In the genomic region with DNA sequence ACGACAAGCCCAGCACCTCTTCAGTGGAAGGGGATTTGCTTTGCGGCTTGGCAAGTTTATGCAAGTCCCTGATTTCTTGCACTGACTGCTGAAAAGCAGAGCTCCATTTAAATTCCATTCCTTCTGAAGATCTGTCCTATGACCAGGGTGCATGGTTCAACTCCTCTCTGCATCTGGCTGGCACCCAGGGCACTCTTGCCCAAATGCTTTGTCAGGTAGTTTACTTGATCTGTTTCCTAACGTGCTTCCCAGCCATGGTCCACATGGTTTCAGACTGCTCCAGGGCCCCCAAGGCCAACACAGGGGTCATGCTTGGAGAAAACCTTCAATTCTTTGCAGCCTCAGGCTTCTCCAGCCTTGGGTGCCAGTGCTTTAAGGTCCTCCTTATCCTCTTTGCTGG, we compare ENCODE assay signal across 27 cellular contexts. TPM values are rescaled to one million over a fixed set of nuclear protein-coding genes. Genes with fewer than 3 reads are reported as not detected.
"Had no signal": no experiment of that assay in that cellular context is flagged by ENCODE, and none has a peak within 500 bp of the region (broad histone marks: within the 10 kb centered on the region; RNA-seq: fewer than 3 reads in every experiment).

No MANE protein-coding gene starts in this region.

- H3K27ac ChIP-seq: brain microvascular endothelial cell, SK-N-MC, WERI-Rb-1 had no signal

- H3K9me3 ChIP-seq: SJCRH30 had no signal

- H3K27me3 ChIP-seq: brain microvascular endothelial cell, SJCRH30 had no signal

- DNase-seq: activated CD4-positive, alpha-beta T cell treated with anti-CD3 and anti-CD28 coated beads, Interleukin-2, amount 10 ng/mL, durations not matched to agents 24 days and 14 days; activated CD4-positive, alpha-beta T cell treated with anti-CD3 and anti-CD28 coated beads, Interleukin-2, amount 50 U/mL, for 4 hours; activated CD8-positive, alpha-beta T cell treated with anti-CD3 and anti-CD28 coated beads, Interleukin-2, amount 10 ng/mL, durations not matched to agents 7 days and 5 days; activated gamma-delta T cell treated with Interleukin-2 at 50 U/mL for 16 hours; activated naive CD4-positive, alpha-beta T cell treated with anti-CD3 and anti-CD28 coated beads, Interleukin-2, amount 10 ng/mL, durations not matched to agents 7 days and 5 days; activated naive CD8-positive, alpha-beta T cell treated with anti-CD3 and anti-CD28 coated beads, Interleukin-2, amount 50 U/mL, for 24 hours; activated T-cell treated with anti-CD3 and anti-CD28 coated beads, Interleukin-2, amount 50 U/mL, for 24 hours; brain microvascular endothelial cell; central memory CD4-positive, alpha-beta T cell; NCI-H1417; NCI-H146; NCI-H187; NCI-H2081; NCI-H2227 treated with DMSO at 0.1 percent for 48 hours; NCI-H446; NCI-H510A treated with DMSO at 0.1 percent for 48 hours; NCI-H526 treated with DMSO at 0.1 percent for 48 hours; OCI-M1; Right ventricle myocardium superior; T1000; WERI-Rb-1 had no signal

- ATAC-seq: activated CD8-positive, alpha-beta T cell treated with anti-CD3 and anti-CD28 coated beads, Interleukin-2, amount 10 ng/mL, durations not matched to agents 7 days and 5 days; activated naive CD8-positive, alpha-beta T cell treated with anti-CD3 and anti-CD28 coated beads, Interleukin-2, amount 50 U/mL, for 24 hours; K562 had no signal

- H3K36me3 ChIP-seq: brain microvascular endothelial cell, SJCRH30, WERI-Rb-1 had no signal

- H3K4me3 ChIP-seq: K562, SJCRH30, SK-N-MC had no signal

- FAIRE-seq: K562 had no signal

RNA-seq across cellular contexts. Expression of gene HP, which starts 11.2 kb away (rescaled TPM):
- total RNA-seq: activated CD4-positive, alpha-beta T cell treated with anti-CD3 and anti-CD28 coated beads, Interleukin-2, amount 10 ng/mL, durations not matched to agents 24 days and 14 days; activated CD8-positive, alpha-beta T cell treated with anti-CD3 and anti-CD28 coated beads, Interleukin-2, amount 10 ng/mL, durations not matched to agents 7 days and 5 days; M059J; SJCRH30; T-helper 1 cell treated with Interleukin-12 subunit alpha and Interleukin-12 subunit beta and Interleukin-4 antibody, amounts not matched to agents 30 ng/mL and 1 ng/mL, for 36 hours; T-helper 2 cell treated with Interferon-gamma antibody and Interleukin-4, amounts not matched to agents 100 ng/mL and 5 ng/mL, for 36 hours had no signal

RNA-seq across cellular contexts. Expression of gene HPR, which starts 20.0 kb away (rescaled TPM):
- total RNA-seq: activated CD4-positive, alpha-beta T cell treated with anti-CD3 and anti-CD28 coated beads, Interleukin-2, amount 10 ng/mL, durations not matched to agents 24 days and 14 days; activated CD8-positive, alpha-beta T cell treated with anti-CD3 and anti-CD28 coated beads, Interleukin-2, amount 10 ng/mL, durations not matched to agents 7 days and 5 days; K562; M059J; SJCRH30; T-helper 1 cell treated with Interleukin-12 subunit alpha and Interleukin-12 subunit beta and Interleukin-4 antibody, amounts not matched to agents 30 ng/mL and 1 ng/mL, for 36 hours; T-helper 2 cell treated with Interferon-gamma antibody and Interleukin-4, amounts not matched to agents 100 ng/mL and 5 ng/mL, for 36 hours had no signal

RNA-seq across cellular contexts. Expression of gene PKD1L3, which starts 42.9 kb away (rescaled TPM):
- total RNA-seq: activated CD4-positive, alpha-beta T cell treated with anti-CD3 and anti-CD28 coated beads, Interleukin-2, amount 10 ng/mL, durations not matched to agents 24 days and 14 days; K562; M059J; SJCRH30; T-helper 1 cell treated with Interleukin-12 subunit alpha and Interleukin-12 subunit beta and Interleukin-4 antibody, amounts not matched to agents 30 ng/mL and 1 ng/mL, for 36 hours had no signal
